ENCODE assay signal across 12 cellular contexts in genomic region chrX:81259008-81259713, GRCh38. TPM values are rescaled to one million over a fixed set of nuclear protein-coding genes. Genes with fewer than 3 reads are reported as not detected.
DNase-seq lines count a peak whose midpoint lies in the region; ATAC-seq and TF ChIP-seq lines count a peak whose summit lies in the region.
"Had no signal": no experiment of that assay in that cellular context is flagged by ENCODE, and none has a peak within 500 bp of the region (broad histone marks: within the 10 kb centered on the region; RNA-seq: fewer than 3 reads in every experiment).

No MANE protein-coding gene starts in this region.

- H3K27me3 ChIP-seq in HAP-1 (ENCODE audit: low read depth) = no peaks in the 10 kb centered on the region

- H3K4me1 ChIP-seq in HAP-1 = peaks cover 68% of the 10 kb centered on the region

- DNase-seq in AG09319 (ENCODE audit: extremely low read depth, low read depth) (peak; percentile 15), M059J (ENCODE audit: low read depth) (peak; percentile 73), fibroblast of gingiva (ENCODE audit: low read depth) (peak; percentile 20), HAP-1 (ENCODE audit: low spot score in 2 of 2) (no peak)
- DNase-seq in stimulated activated CD4-positive, alpha-beta T cell treated with anti-CD3 and anti-CD28 coated beads, Interleukin-15, amount 100 ng/mL, for 24 hours = no peak
- DNase-seq: activated effector memory CD4-positive, alpha-beta T cell treated with anti-CD3 and anti-CD28 coated beads, Interleukin-2, amount 50 U/mL, for 16 hours; NCI-H2081; retina had no signal

- H3K9me3 Mint-ChIP-seq in nephron = no peaks in the 10 kb centered on the region

- peak overlapping the region; percentile 69 to 92 (median 85) for H3K27ac Mint-ChIP-seq in nephron

- H3K4me3 Mint-ChIP-seq in nephron = no peak overlapping the region

- H3K36me3 Mint-ChIP-seq in nephron (ENCODE audit: low read depth) = no peaks in the 10 kb centered on the region

- in situ Hi-C loops in HAP-1 (cut with MboI; ENCODE audit: low sequenced_read_pairs) = no loop called here

- H3K4me1 Mint-ChIP-seq in nephron = peaks cover 10% of the 10 kb centered on the region

- no peak for TF ChIP-seq CTCF in AG09319 (IDR thresholded peaks at IDR 0.05; ENCODE audit: low read depth, low read length)
- TF ChIP-seq CTCF in nephron (IDR thresholded peaks at IDR 0.05; ENCODE audit: unreplicated experiment in 3 of 3) = no peak

- no peak overlapping the region for H3K4me3 ChIP-seq in HAP-1

- no peaks in the 10 kb centered on the region for H3K36me3 ChIP-seq in HAP-1 (replicated peaks)

- H3K9me3 ChIP-seq in HAP-1 = no peaks in the 10 kb centered on the region

- no peaks in the 10 kb centered on the region for H3K27me3 Mint-ChIP-seq in nephron (ENCODE audit: low read depth)

- ATAC-seq in HG03439 (IDR thresholded peaks at IDR 0.05; ENCODE audit: unreplicated experiment) (no peak), HG02885 (IDR thresholded peaks at IDR 0.05; ENCODE audit: poor library complexity, unreplicated experiment) (no peak)
- ATAC-seq: Panc1 had no signal

RNA-seq across cellular contexts. Expression of gene SH3BGRL, which starts 57.3 kb away (rescaled TPM):
- 168 and 189 TPM in 2 replicates for total RNA-seq in M059J (2014; rRNA removed; shearing (Covaris generic))

RNA-seq across cellular contexts. Expression of gene HMGN5, which starts 57.4 kb away (rescaled TPM):
- 3.1 and 3.7 TPM in 2 replicates for total RNA-seq in M059J (2014; rRNA removed; shearing (Covaris generic))

Comparison
In these comparisons a context has a peak if more than half of its experiments do, and no peak if none do; other contexts are left out.
1. DNase-seq: peak in AG09319 (single experiment), M059J (single experiment) and fibroblast of gingiva (single experiment); none in stimulated activated CD4-positive, alpha-beta T cell treated with anti-CD3 and anti-CD28 coated beads, Interleukin-15, amount 100 ng/mL, for 24 hours (single experiment) and HAP-1 (0 of 2).